In genomic region chr16:11791144-11791828, GRCh38 we compare ENCODE assay signal across 10 cellular contexts. TPM values are rescaled to one million over a fixed set of nuclear protein-coding genes. Genes with fewer than 3 reads are reported as not detected.
DNase-seq lines count a peak whose midpoint lies in the region; ATAC-seq and TF ChIP-seq lines count a peak whose summit lies in the region.
"Had no signal": no experiment of that assay in that cellular context is flagged by ENCODE, and none has a peak within 500 bp of the region (broad histone marks: within the 10 kb centered on the region; RNA-seq: fewer than 3 reads in every experiment).

No MANE protein-coding gene starts in this region.

- no peaks in the 10 kb centered on the region for H3K27me3 ChIP-seq in gastroesophageal sphincter
- H3K27me3 ChIP-seq in smooth muscle cell (ENCODE audit: low read depth), result no peaks in the 10 kb centered on the region
- H3K27me3 ChIP-seq: colonic mucosa had no signal

- H3K36me3 ChIP-seq in gastroesophageal sphincter (peaks cover 0 to 12% of the 10 kb centered on the region in 2 donors), smooth muscle cell (ENCODE audit: low read depth) (no peaks in the 10 kb centered on the region)
- H3K36me3 ChIP-seq: colonic mucosa had no signal

- H3K4me1 ChIP-seq in gastroesophageal sphincter (peaks cover 5 to 87% (median 28%) of the 10 kb centered on the region in 3 donors), smooth muscle cell (ENCODE audit: low read depth) (peaks cover 25% of the 10 kb centered on the region)

- H3K9ac ChIP-seq in smooth muscle cell (ENCODE audit: low read depth), result no peak overlapping the region

- H3F3A ChIP-seq in smooth muscle cell (ENCODE audit: low read depth), result peaks cover 3% of the 10 kb centered on the region

- H3K79me2 ChIP-seq in smooth muscle cell (ENCODE audit: low read depth), result peaks cover 100% of the 10 kb centered on the region

- TF ChIP-seq POLR2A in gastroesophageal sphincter (IDR thresholded peaks at IDR 0.05), result no peak

- no peak overlapping the region for H3K4me3 ChIP-seq in gastroesophageal sphincter
- H3K4me3 ChIP-seq in smooth muscle cell, result no peak overlapping the region
- H3K4me3 ChIP-seq: colonic mucosa had no signal

- no peak for DNase-seq in activated T-cell treated with anti-CD3 and anti-CD28 coated beads, Interleukin-2, amount 50 U/mL, for 4 hours
- DNase-seq in activated T-cell treated with anti-CD3 and anti-CD28 coated beads, Interleukin-2, amount 50 U/mL, for 1 hour, result no peak
- DNase-seq in NCI-H69 (lab: John Stamatoyannopoulos, UW), result peak; percentile 78
- no peak for DNase-seq in smooth muscle cell (lab: John Stamatoyannopoulos, UW; ENCODE audit: unreplicated experiment)
- no peak for DNase-seq in stimulated activated CD4-positive, alpha-beta T cell treated with anti-CD3 and anti-CD28 coated beads, Interleukin-15, amount 100 ng/mL, for 24 hours
- DNase-seq in NCI-H226, result no peak
- DNase-seq in NCI-H748 treated with DMSO at 0.1 percent for 48 hours (lab: John Stamatoyannopoulos, UW), result no peak
- DNase-seq: activated CD4-positive, alpha-beta T cell treated with anti-CD3 and anti-CD28 coated beads for 48 hours; colonic mucosa had no signal

- H3K9me3 ChIP-seq in gastroesophageal sphincter (no peaks in the 10 kb centered on the region), smooth muscle cell (replicated peaks; ENCODE audit: low read depth) (no peaks in the 10 kb centered on the region)
- H3K9me3 ChIP-seq: colonic mucosa had no signal

- peaks cover 93% of the 10 kb centered on the region for H4K20me1 ChIP-seq in smooth muscle cell (ENCODE audit: low read depth)

- no peak overlapping the region for H2AFZ ChIP-seq in smooth muscle cell (ENCODE audit: low read depth)

- peaks cover 81% of the 10 kb centered on the region for H3K4me1 Mint-ChIP-seq in activated T-cell treated with anti-CD3 and anti-CD28 coated beads, Interleukin-2, amount 50 U/mL, for 4 hours (ENCODE audit: low read depth)

- H3K9me3 Mint-ChIP-seq in activated T-cell treated with anti-CD3 and anti-CD28 coated beads, Interleukin-2, amount 50 U/mL, for 4 hours, result no peaks in the 10 kb centered on the region

- peak in 1 of 2 donors; percentile 6 for ATAC-seq in activated T-cell treated with anti-CD3 and anti-CD28 coated beads, Interleukin-2, amount 50 U/mL, for 4 hours
- no peak for ATAC-seq in gastroesophageal sphincter

- no peak for TF ChIP-seq EP300 in gastroesophageal sphincter (IDR thresholded peaks at IDR 0.05)

- peaks cover 17% of the 10 kb centered on the region for H3K36me3 Mint-ChIP-seq in activated T-cell treated with anti-CD3 and anti-CD28 coated beads, Interleukin-2, amount 50 U/mL, for 4 hours (ENCODE audit: insufficient read depth)

- H3K27me3 Mint-ChIP-seq in activated T-cell treated with anti-CD3 and anti-CD28 coated beads, Interleukin-2, amount 50 U/mL, for 4 hours (ENCODE audit: low read depth), result no peaks in the 10 kb centered on the region

- H3K4me3 Mint-ChIP-seq in activated T-cell treated with anti-CD3 and anti-CD28 coated beads, Interleukin-2, amount 50 U/mL, for 4 hours, result peak overlapping the region; percentile 4

- H3K4me2 ChIP-seq in smooth muscle cell, result no peak overlapping the region

- no peak for TF ChIP-seq CTCF in gastroesophageal sphincter (IDR thresholded peaks at IDR 0.05)
- TF ChIP-seq CTCF in smooth muscle cell (IDR thresholded peaks at IDR 0.05; ENCODE audit: borderline replicate concordance, insufficient read depth, poor library complexity, severe bottlenecking), result no peak

- H3K27ac ChIP-seq in gastroesophageal sphincter (peak overlapping the region in 3 of 4 donors; percentile 59 to 99 (median 99)), smooth muscle cell (ENCODE audit: low read depth) (peak overlapping the region; percentile 61)
- H3K27ac ChIP-seq: colonic mucosa had no signal

- 40 to 67% methylated on average over 1 to 8 of the region's 8 CpGs for WGBS in gastroesophageal sphincter (ENCODE audit: low coverage in 1 of 2), 2 donors
- 97% methylated on average over 8 of the region's 8 CpGs for WGBS in smooth muscle cell (ENCODE audit: low lambda C conversion rate)

RNA-seq across cellular contexts. Expression of gene ZC3H7A, which starts 5.8 kb away (rescaled TPM):
- total RNA-seq in activated T-cell treated with anti-CD3 and anti-CD28 coated beads, Interleukin-2, amount 50 U/mL, for 4 hours, result 10 to 100 TPM; 33.3 to 39.7 (median 38.4) TPM
- total RNA-seq in gastroesophageal sphincter, result 10 to 100 TPM; 55.5 to 78.9 (median 68.4) TPM
- 38.6 and 43.4 TPM in 2 replicates for total RNA-seq in smooth muscle cell
- polyA plus RNA-seq in smooth muscle cell, result 31.3 and 37.3 TPM in 2 replicates

RNA-seq across cellular contexts. Expression of gene TXNDC11, which starts 48.6 kb away (rescaled TPM):
- total RNA-seq in activated T-cell treated with anti-CD3 and anti-CD28 coated beads, Interleukin-2, amount 50 U/mL, for 4 hours, result 10 to 100 TPM; 34.3 to 39.0 (median 35.5) TPM
- total RNA-seq in gastroesophageal sphincter (10 to 100 TPM; 30.2 to 53.5 (median 46.4) TPM), smooth muscle cell (30.8 and 31.1 TPM in 2 replicates)
- 27.3 and 27.9 TPM in 2 replicates for polyA plus RNA-seq in smooth muscle cell
